Comparison of ENCODE assay signal across 1 cellular context in genomic region chr12:116370004-116370404, GRCh38.
TF ChIP-seq lines count a peak whose summit lies in the region.

No MANE protein-coding gene starts in this region.

TF ChIP-seq in IMR-90, 13 proteins besides CTCF, POLR2A, EP300 and RAD21 (continued from another document):
- no peak for TF ChIP-seq ELK1 (IDR thresholded peaks at IDR 0.05; ENCODE audit: borderline replicate concordance, low read depth, low read length)
